In the genomic region with DNA sequence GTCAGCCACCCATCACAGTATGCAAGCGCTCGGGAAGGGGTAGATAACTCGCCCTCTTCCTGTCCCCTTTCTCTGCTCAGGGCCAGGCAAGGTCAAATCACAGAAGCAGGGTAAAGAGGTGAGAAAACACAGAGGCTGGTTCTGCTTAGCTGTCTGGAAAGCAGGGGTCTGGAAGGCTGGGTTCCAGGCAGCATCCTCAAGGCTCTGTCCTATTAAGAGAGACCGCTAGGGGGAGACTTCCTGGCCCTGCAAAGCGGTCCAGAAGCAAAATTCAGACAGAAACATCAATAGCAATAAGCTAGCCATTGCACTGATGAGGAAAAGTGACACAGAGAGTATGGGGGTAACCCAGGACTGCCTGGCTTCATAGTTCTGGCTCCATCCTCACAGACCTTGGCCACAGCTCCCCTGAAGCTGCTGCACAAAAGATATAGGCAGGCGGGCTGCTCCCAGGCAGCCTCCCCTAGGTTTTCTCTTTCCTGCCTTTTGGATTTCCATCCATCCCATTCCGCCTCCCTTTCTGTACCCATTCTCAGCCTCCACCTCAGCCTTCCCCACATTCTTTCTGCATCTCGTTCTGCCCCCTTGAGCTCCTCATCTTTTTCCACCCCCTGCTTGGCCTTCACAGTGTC, we compare ENCODE assay signal across 9 cellular contexts.
DNase-seq lines count a peak whose midpoint lies in the region; ATAC-seq and TF ChIP-seq lines count a peak whose summit lies in the region.
"Had no signal": no experiment of that assay in that cellular context is flagged by ENCODE, and none has a peak within 500 bp of the region (broad histone marks: within the 10 kb centered on the region; RNA-seq: fewer than 3 reads in every experiment).

No MANE protein-coding gene starts in this region.

- H3K4me2 ChIP-seq in smooth muscle cell = no peak overlapping the region

- H3K27ac ChIP-seq in esophagus squamous epithelium (no peak overlapping the region), smooth muscle cell (ENCODE audit: low read depth) (no peak overlapping the region)
- no peak overlapping the region for H3K27ac ChIP-seq in CD4-positive, alpha-beta memory T cell (ENCODE audit: low read depth, low read length)

- no peak for TF ChIP-seq POLR2A in esophagus squamous epithelium (IDR thresholded peaks at IDR 0.05)

- H3K9me3 Mint-ChIP-seq in activated CD4-positive, alpha-beta T cell treated with anti-CD3 and anti-CD28 coated beads for 36 hours (ENCODE audit: low read depth) = no peaks in the 10 kb centered on the region
- H3K9me3 Mint-ChIP-seq in CD4-positive, alpha-beta memory T cell = peaks cover 3 to 17% (median 10%) of the 10 kb centered on the region in 8 donors

- H3K27ac Mint-ChIP-seq in activated CD4-positive, alpha-beta T cell treated with anti-CD3 and anti-CD28 coated beads for 36 hours = no peak overlapping the region
- no peak overlapping the region for H3K27ac Mint-ChIP-seq in CD4-positive, alpha-beta memory T cell

- H3K27me3 Mint-ChIP-seq in activated CD4-positive, alpha-beta T cell treated with anti-CD3 and anti-CD28 coated beads for 36 hours = no peaks in the 10 kb centered on the region
- peaks cover 2 to 7% of the 10 kb centered on the region in 2 donors for H3K27me3 Mint-ChIP-seq in CD4-positive, alpha-beta memory T cell

- H3K9ac ChIP-seq in NT2/D1 (ENCODE audit: insufficient read length, low read depth) = no peak overlapping the region
- no peak overlapping the region for H3K9ac ChIP-seq in smooth muscle cell (ENCODE audit: low read depth)

- CTCF ChIA-PET in activated CD4-positive, alpha-beta T cell treated with anti-CD3 and anti-CD28 coated beads for 36 hours (lab: Charles Lee) = interaction anchor here (0.6 to 0.7 kb wide), 2 partner anchors 12 to 413 kb away, joined by 3 to 4 read pairs; no protein-coding TSS in a partner anchor
- CTCF ChIA-PET in CD4-positive, alpha-beta memory T cell (lab: Charles Lee; ENCODE audit: partially characterized antibody) = no interaction called here

- WGBS in esophagus squamous epithelium, 2 donors = 51 to 62% methylated on average over 4 to 8 of the region's 8 CpGs
- WGBS in smooth muscle cell (ENCODE audit: low lambda C conversion rate) = 49% methylated on average over 8 of the region's 8 CpGs

- no peaks in the 10 kb centered on the region for H3K79me2 ChIP-seq in smooth muscle cell (ENCODE audit: low read depth)

- no peaks in the 10 kb centered on the region for H4K20me1 ChIP-seq in smooth muscle cell (ENCODE audit: low read depth)

- no peaks in the 10 kb centered on the region for H3K4me1 Mint-ChIP-seq in activated CD4-positive, alpha-beta T cell treated with anti-CD3 and anti-CD28 coated beads for 36 hours
- no peaks in the 10 kb centered on the region for H3K4me1 Mint-ChIP-seq in CD4-positive, alpha-beta memory T cell

- no peak overlapping the region for H2AFZ ChIP-seq in smooth muscle cell (ENCODE audit: low read depth)

- H3K9me3 ChIP-seq in NT2/D1 (ENCODE audit: insufficient read depth, low read length) = peaks cover 5% of the 10 kb centered on the region; the same call in 1 of the 2 replicates
- H3K9me3 ChIP-seq in esophagus squamous epithelium = no peaks in the 10 kb centered on the region
- no peaks in the 10 kb centered on the region for H3K9me3 ChIP-seq in smooth muscle cell (replicated peaks; ENCODE audit: low read depth)
- H3K9me3 ChIP-seq in CD4-positive, alpha-beta memory T cell (ENCODE audit: control insufficient read depth in 1 of 2, low read length in 2 of 2) = no peaks in the 10 kb centered on the region

- no peaks in the 10 kb centered on the region for H3K27me3 ChIP-seq in NT2/D1 (ENCODE audit: insufficient read depth, insufficient read length)
- H3K27me3 ChIP-seq in esophagus squamous epithelium = no peaks in the 10 kb centered on the region
- H3K27me3 ChIP-seq in smooth muscle cell (ENCODE audit: low read depth) = no peaks in the 10 kb centered on the region
- no peaks in the 10 kb centered on the region for H3K27me3 ChIP-seq in CD4-positive, alpha-beta memory T cell (ENCODE audit: insufficient read depth, low read length)

- H3F3A ChIP-seq in smooth muscle cell (ENCODE audit: low read depth) = no peaks in the 10 kb centered on the region

- POLR2A ChIA-PET in activated CD4-positive, alpha-beta T cell treated with anti-CD3 and anti-CD28 coated beads for 36 hours (lab: Charles Lee) = no interaction called here
- POLR2A ChIA-PET in CD4-positive, alpha-beta memory T cell (lab: Charles Lee; ENCODE audit: partially characterized antibody) = no interaction called here

- no peak for ATAC-seq in activated CD4-positive, alpha-beta T cell treated with anti-CD3 and anti-CD28 coated beads for 36 hours

- H3K36me3 ChIP-seq in NT2/D1 (ENCODE audit: insufficient read depth, insufficient read length, low read length) = no peaks in the 10 kb centered on the region
- H3K36me3 ChIP-seq in esophagus squamous epithelium = no peaks in the 10 kb centered on the region
- H3K36me3 ChIP-seq in smooth muscle cell (ENCODE audit: low read depth) = no peaks in the 10 kb centered on the region
- H3K36me3 ChIP-seq in CD4-positive, alpha-beta memory T cell (ENCODE audit: insufficient read depth, low read length) = no peaks in the 10 kb centered on the region

- intact Hi-C loops in esophagus squamous epithelium (cut with DNase I) = no loop called here
- intact Hi-C loops in activated CD4-positive, alpha-beta T cell treated with anti-CD3 and anti-CD28 coated beads for 36 hours (cut with DNase I, micrococcal nuclease) = loop anchor here in 1 of 2 experiments (5.0 kb wide), 1 partner anchor 412 kb away; no protein-coding TSS in a partner anchor
- intact Hi-C loops in CD4-positive, alpha-beta memory T cell (cut with micrococcal nuclease) = no loop called here

- DNase-seq in NCI-H748 (lab: John Stamatoyannopoulos, UW; ENCODE audit: unreplicated experiment) (peak; percentile 18), NCI-H748 treated with DMSO at 0.1 percent for 48 hours (lab: John Stamatoyannopoulos, UW) (no peak), NT2/D1 (ENCODE audit: low read depth, low spot score) (peak; percentile 36), esophagus squamous epithelium (lab: John Stamatoyannopoulos, UW) (no peak), smooth muscle cell (lab: John Stamatoyannopoulos, UW; ENCODE audit: unreplicated experiment) (no peak), NCI-H2107 (lab: John Stamatoyannopoulos, UW) (no peak)
- DNase-seq in activated CD4-positive, alpha-beta T cell treated with anti-CD3 and anti-CD28 coated beads for 36 hours = no peak
- no peak for DNase-seq in CD4-positive, alpha-beta memory T cell
- DNase-seq: effector CD4-positive, alpha-beta T cell had no signal

- H3K4me3 ChIP-seq in NT2/D1 (ENCODE audit: insufficient read length, low read depth) = no peak overlapping the region
- no peak overlapping the region for H3K4me3 ChIP-seq in esophagus squamous epithelium
- H3K4me3 ChIP-seq in smooth muscle cell = no peak overlapping the region
- no peak overlapping the region for H3K4me3 ChIP-seq in CD4-positive, alpha-beta memory T cell (ENCODE audit: low read length in 2 of 2)

- no peaks in the 10 kb centered on the region for H3K36me3 Mint-ChIP-seq in activated CD4-positive, alpha-beta T cell treated with anti-CD3 and anti-CD28 coated beads for 36 hours (ENCODE audit: low read depth)
- H3K36me3 Mint-ChIP-seq in CD4-positive, alpha-beta memory T cell = no peaks in the 10 kb centered on the region

- H3K4me1 ChIP-seq in NT2/D1 (ENCODE audit: insufficient read depth, insufficient read length) = peaks cover 3% of the 10 kb centered on the region
- no peaks in the 10 kb centered on the region for H3K4me1 ChIP-seq in esophagus squamous epithelium
- H3K4me1 ChIP-seq in smooth muscle cell (ENCODE audit: low read depth) = peaks cover 5% of the 10 kb centered on the region
- no peaks in the 10 kb centered on the region for H3K4me1 ChIP-seq in CD4-positive, alpha-beta memory T cell (ENCODE audit: insufficient read depth, low read length)

- H3K4me3 Mint-ChIP-seq in activated CD4-positive, alpha-beta T cell treated with anti-CD3 and anti-CD28 coated beads for 36 hours = no peak overlapping the region
- no peak overlapping the region for H3K4me3 Mint-ChIP-seq in CD4-positive, alpha-beta memory T cell

- TF ChIP-seq CTCF in esophagus squamous epithelium (IDR thresholded peaks at IDR 0.05) (peak in 5 of 6 experiments; percentile 19 to 61 (median 41)), smooth muscle cell (IDR thresholded peaks at IDR 0.05; ENCODE audit: borderline replicate concordance, insufficient read depth, poor library complexity, severe bottlenecking) (peak; percentile 76)

Comparison
In these comparisons a context has a peak if more than half of its experiments do, and no peak if none do; other contexts are left out.
1. DNase-seq: peak in NCI-H748 (single experiment) and NT2/D1 (single experiment); none in NCI-H748 treated with DMSO at 0.1 percent for 48 hours (single experiment), esophagus squamous epithelium (single experiment), smooth muscle cell (single experiment), activated CD4-positive, alpha-beta T cell treated with anti-CD3 and anti-CD28 coated beads for 36 hours (single experiment), CD4-positive, alpha-beta memory T cell (0 of 5) and NCI-H2107 (single experiment).